12 cellular contexts compared by ENCODE assay signal in genomic region chr1:74579425-74579824, GRCh38.
A peak's percentile ranks its signal among the peaks of the same experiment; 100 is the strongest.
DNase-seq lines count a peak whose midpoint lies in the region; ATAC-seq lines count a peak whose summit lies in the region.
"Had no signal": no experiment of that assay in that cellular context is flagged by ENCODE, and none has a peak within 500 bp of the region (broad histone marks: within the 10 kb centered on the region; RNA-seq: fewer than 3 reads in every experiment).

No MANE protein-coding gene starts in this region.

- no peak overlapping the region for H3K4me3 Mint-ChIP-seq in effector memory CD8-positive, alpha-beta T cell

- H3K4me1 Mint-ChIP-seq in effector memory CD8-positive, alpha-beta T cell (ENCODE audit: low read depth in 2 of 2), result no peaks in the 10 kb centered on the region

- no peaks in the 10 kb centered on the region for H3K9me3 Mint-ChIP-seq in effector memory CD8-positive, alpha-beta T cell

- ATAC-seq in GM18861 (IDR thresholded peaks at IDR 0.05; ENCODE audit: unreplicated experiment) (peak; percentile 99), GM21526 (IDR thresholded peaks at IDR 0.05; ENCODE audit: low FRiP score, unreplicated experiment) (peak; percentile 100), HG03103 (IDR thresholded peaks at IDR 0.05; ENCODE audit: low read depth, unreplicated experiment) (peak; percentile 98), left cardiac atrium (no peak)
- ATAC-seq in effector memory CD8-positive, alpha-beta T cell (replicated peaks), result peak; percentile 73

- H3K27ac Mint-ChIP-seq in effector memory CD8-positive, alpha-beta T cell, result peak overlapping the region in 1 of 2 donors; percentile 42

- no peaks in the 10 kb centered on the region for H3K36me3 Mint-ChIP-seq in effector memory CD8-positive, alpha-beta T cell (ENCODE audit: insufficient read depth)

- H3K27me3 Mint-ChIP-seq in effector memory CD8-positive, alpha-beta T cell, result no peaks in the 10 kb centered on the region

- no peak for DNase-seq in effector memory CD8-positive, alpha-beta T cell
- DNase-seq in DMS153 treated with DMSO at 0.1 percent for 48 hours (lab: John Stamatoyannopoulos, UW; ENCODE audit: unreplicated experiment) (no peak), T1000 (lab: John Stamatoyannopoulos, UW) (no peak), left cardiac atrium (no peak), ureter (ENCODE audit: low spot score) (no peak)
- DNase-seq: activated gamma-delta T cell, colonic mucosa, HCEC 1CT, midbrain had no signal

- intact Hi-C loops in left cardiac atrium (cut with DNase I), result no loop called here

Comparison
In these comparisons a context has a peak if more than half of its experiments do, and no peak if none do; other contexts are left out.
1. ATAC-seq: peak in GM18861 (single experiment), GM21526 (single experiment), HG03103 (single experiment) and effector memory CD8-positive, alpha-beta T cell (single experiment); none in left cardiac atrium (0 of 2).